8 cellular contexts compared by ENCODE assay signal in the genomic region with DNA sequence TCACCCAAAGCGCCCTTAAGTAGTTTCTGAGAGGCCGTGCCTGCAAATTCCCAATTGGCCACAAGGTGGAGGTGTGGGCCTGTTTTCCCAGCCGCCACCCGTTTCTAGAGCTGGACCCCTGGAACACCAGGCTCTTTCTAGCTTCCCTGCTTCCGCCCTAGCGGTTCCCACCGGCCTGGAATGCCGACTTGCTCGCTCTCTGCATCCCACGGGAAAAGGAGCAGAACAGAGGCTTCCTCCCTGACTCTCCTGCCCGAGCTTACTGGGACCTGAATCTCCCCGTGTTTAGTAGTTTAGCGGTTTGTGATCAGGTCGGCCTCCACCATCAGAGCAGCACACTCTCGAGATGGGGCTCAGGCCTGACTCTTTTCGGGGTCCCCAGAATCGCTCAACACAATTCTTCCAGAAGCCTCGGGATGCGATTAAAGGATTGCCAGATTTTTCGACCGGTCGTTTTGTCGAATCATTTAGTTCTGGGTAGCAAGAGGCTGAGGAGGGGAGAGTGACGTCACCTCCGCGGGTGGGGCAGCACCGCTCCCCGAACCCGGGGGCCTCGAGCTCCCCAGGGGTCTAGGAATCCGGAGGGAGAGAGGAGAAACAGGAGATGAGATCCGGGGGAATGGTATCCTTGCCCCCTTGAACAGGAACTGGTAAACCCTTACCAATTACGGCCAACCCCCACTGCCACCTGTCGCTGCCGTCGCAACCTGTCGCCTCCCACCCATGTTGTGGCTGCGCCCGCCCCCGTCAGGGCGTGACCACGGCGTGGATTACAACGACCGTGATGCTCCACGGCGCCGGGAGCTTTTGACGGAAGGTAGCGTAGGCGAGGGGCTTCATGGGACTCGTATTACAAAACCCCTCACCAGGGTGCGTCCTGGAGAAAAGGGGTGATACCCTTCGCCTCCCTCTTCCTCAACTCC. TPM values are rescaled to one million over a fixed set of nuclear protein-coding genes. Genes with fewer than 3 reads are reported as not detected.
A peak's percentile ranks its signal among the peaks of the same experiment; 100 is the strongest.
DNase-seq lines count a peak whose midpoint lies in the region; FAIRE-seq and TF ChIP-seq lines count a peak whose summit lies in the region.

No MANE protein-coding gene starts in this region.

- intact Hi-C loops in cardiac septum (cut with DNase I), result no loop called here

- DNase-seq in BJ (ENCODE audit: low read depth), result no peak
- no peak for DNase-seq in GM19239 (ENCODE audit: insufficient read length, low spot score)
- peak; percentile 46 for DNase-seq in LHCN-M2 (ENCODE audit: low read depth)
- DNase-seq in SK-N-MC (ENCODE audit: low read depth, low spot score), result no peak
- peak; percentile 87 for DNase-seq in cardiac septum (ENCODE audit: low spot score)
- peak; percentile 62 for DNase-seq in urothelium cell line (ENCODE audit: low spot score)

- FAIRE-seq in GM19239 (lab: Jason Lieb, UNC) (peak; percentile 94), urothelium cell line (lab: Jason Lieb, UNC) (no peak)

- peaks cover 43% of the 10 kb centered on the region for H3K4me1 Mint-ChIP-seq in activated naive CD4-positive, alpha-beta T cell treated with anti-CD3 and anti-CD28 coated beads, Interleukin-2, amount 50 U/mL, for 24 hours

- H3K9me3 Mint-ChIP-seq in activated naive CD4-positive, alpha-beta T cell treated with anti-CD3 and anti-CD28 coated beads, Interleukin-2, amount 50 U/mL, for 24 hours, result no peaks in the 10 kb centered on the region

- no peaks in the 10 kb centered on the region for H3K27me3 Mint-ChIP-seq in activated naive CD4-positive, alpha-beta T cell treated with anti-CD3 and anti-CD28 coated beads, Interleukin-2, amount 50 U/mL, for 24 hours

- H3K36me3 Mint-ChIP-seq in activated naive CD4-positive, alpha-beta T cell treated with anti-CD3 and anti-CD28 coated beads, Interleukin-2, amount 50 U/mL, for 24 hours, result no peaks in the 10 kb centered on the region

- H3K4me3 Mint-ChIP-seq in activated naive CD4-positive, alpha-beta T cell treated with anti-CD3 and anti-CD28 coated beads, Interleukin-2, amount 50 U/mL, for 24 hours, result peak overlapping the region; percentile 92

- no peaks in the 10 kb centered on the region for H3K36me3 ChIP-seq in BJ (ENCODE audit: control insufficient read depth, insufficient read depth, low read length)
- H3K36me3 ChIP-seq in SK-N-MC (ENCODE audit: insufficient read depth, low read length), result no peaks in the 10 kb centered on the region
- no peaks in the 10 kb centered on the region for H3K36me3 ChIP-seq in rectal smooth muscle tissue (ENCODE audit: control insufficient read depth, insufficient read depth, low read length)

- H3K27me3 ChIP-seq in BJ (ENCODE audit: control insufficient read depth, insufficient read depth, low read length) (no peaks in the 10 kb centered on the region), rectal smooth muscle tissue (ENCODE audit: control insufficient read depth, insufficient read depth, low read length) (peaks cover 3% of the 10 kb centered on the region)

- H3K9ac ChIP-seq in SK-N-MC (ENCODE audit: insufficient read length) (no peak overlapping the region), rectal smooth muscle tissue (ENCODE audit: low read length) (peak overlapping the region; percentile 80)

- H3K4me3 ChIP-seq in BJ (ENCODE audit: low read depth, low read length), result peak overlapping the region; percentile 42
- H3K4me3 ChIP-seq in SK-N-MC, result peak overlapping the region; percentile 75
- H3K4me3 ChIP-seq in rectal smooth muscle tissue (ENCODE audit: low read length), result peak overlapping the region; percentile 87

- no peaks in the 10 kb centered on the region for H3K4me1 ChIP-seq in rectal smooth muscle tissue (ENCODE audit: control insufficient read depth, insufficient read depth, low read length)

- H3K27ac ChIP-seq in SK-N-MC, result peak overlapping the region; percentile 61; the same call in 1 of the 2 replicates
- peak overlapping the region; percentile 90 for H3K27ac ChIP-seq in rectal smooth muscle tissue (ENCODE audit: low read depth, low read length)

- peak overlapping the region; percentile 97 for H3K27ac Mint-ChIP-seq in activated naive CD4-positive, alpha-beta T cell treated with anti-CD3 and anti-CD28 coated beads, Interleukin-2, amount 50 U/mL, for 24 hours

- peak; percentile 86 for TF ChIP-seq CTCF in BJ (IDR thresholded peaks at IDR 0.05; ENCODE audit: insufficient read depth, low read depth, low read length)

- POLR2A ChIA-PET in BJ (lab: Charles Lee), result no interaction called here

- no peaks in the 10 kb centered on the region for H3K9me3 ChIP-seq in SK-N-MC (ENCODE audit: low read depth, low read length)

- CTCF ChIA-PET in BJ (lab: Yijun Ruan, JAX), result interaction anchor here (0.6 to 3.2 kb wide), 23 partner anchors 8 to 564 kb away, joined by 3 to 79 read pairs (median 4); a partner anchor contains a TSS

RNA-seq across cellular contexts. Expression of a gene that starts 8.0 kb away (rescaled TPM):
- polyA plus RNA-seq in BJ (2011; rRNA removed), result 0.32 and 0.38 TPM in 2 replicates
- polyA minus RNA-seq in BJ (2011; rRNA and poly(A)+ RNA removed), result 0.09 TPM in 1 of 2 replicates, not detected in the other
- total RNA-seq in LHCN-M2 (2014; rRNA removed) (0.40 TPM in 1 of 2 replicates, not detected in the other), cardiac septum (0.24 TPM)
- not detected for polyA plus RNA-seq in LHCN-M2 (2012)

RNA-seq across cellular contexts. Expression of a gene that starts 18.8 kb away (rescaled TPM):
- polyA plus RNA-seq in BJ (2011; rRNA removed), result 51.2 and 78.4 TPM in 2 replicates
- 37.8 and 56.8 TPM in 2 replicates for polyA minus RNA-seq in BJ (2011; rRNA and poly(A)+ RNA removed)
- total RNA-seq in LHCN-M2 (2014; rRNA removed) (89.3 and 99.2 TPM in 2 replicates), cardiac septum (86.3 TPM)
- polyA plus RNA-seq in LHCN-M2 (2012), result 56.0 TPM

RNA-seq across cellular contexts. Expression of a gene that starts 26.7 kb away (rescaled TPM):
- 4.7 and 10.8 TPM in 2 replicates for polyA plus RNA-seq in BJ (2011; rRNA removed)
- polyA minus RNA-seq in BJ (2011; rRNA and poly(A)+ RNA removed), result 16.5 and 17.0 TPM in 2 replicates
- total RNA-seq in LHCN-M2 (2014; rRNA removed) (56.0 and 69.5 TPM in 2 replicates), cardiac septum (8.0 TPM)
- 32.4 TPM for polyA plus RNA-seq in LHCN-M2 (2012)

RNA-seq across cellular contexts. Expression of a gene that starts 28.3 kb away (rescaled TPM):
- 0.02 and 0.04 TPM in 2 replicates for polyA plus RNA-seq in BJ (2011; rRNA removed)
- 0.19 and 0.21 TPM in 2 replicates for polyA minus RNA-seq in BJ (2011; rRNA and poly(A)+ RNA removed)
- not detected in 2 replicates for total RNA-seq in LHCN-M2 (2014; rRNA removed)
- not detected for polyA plus RNA-seq in LHCN-M2 (2012)
- 3.8 TPM for total RNA-seq in cardiac septum

Comparison
In these comparisons a context has a peak if more than half of its experiments do, and no peak if none do; other contexts are left out.
1. DNase-seq: peak in LHCN-M2 (single experiment), cardiac septum (single experiment) and urothelium cell line (single experiment); none in BJ (single experiment), GM19239 (single experiment) and SK-N-MC (single experiment).
2. Peak in every context shown above with its lines, with median percentiles within 50 percentile points of each other: H3K4me3 ChIP-seq.